In the genomic region with DNA sequence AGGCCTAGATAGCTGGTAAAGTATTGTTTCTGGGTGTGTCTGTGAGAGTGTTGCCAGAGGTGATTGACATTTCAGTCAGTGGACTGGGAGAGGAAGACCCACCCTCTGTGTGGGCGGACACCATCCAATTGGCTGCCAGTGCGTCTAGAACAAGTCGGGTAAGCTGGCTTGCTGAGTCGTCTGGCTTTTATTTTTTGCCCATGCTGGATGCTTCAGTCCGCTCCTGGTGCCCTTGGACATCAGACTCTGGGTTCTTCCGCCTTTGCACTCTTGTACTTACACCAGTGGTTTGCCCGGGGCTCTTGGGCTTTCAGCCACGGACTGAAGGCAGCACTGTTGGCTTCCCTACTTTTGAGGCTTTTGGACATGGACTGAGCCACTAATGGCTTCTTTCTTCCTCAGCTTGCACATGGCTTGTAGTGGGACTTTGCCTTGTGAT, we compare ENCODE assay signal across 22 cellular contexts. TPM values are rescaled to one million over a fixed set of nuclear protein-coding genes. Genes with fewer than 3 reads are reported as not detected.
DNase-seq lines count a peak whose midpoint lies in the region; ATAC-seq and TF ChIP-seq lines count a peak whose summit lies in the region.
"Had no signal": no experiment of that assay in that cellular context is flagged by ENCODE, and none has a peak within 500 bp of the region (broad histone marks: within the 10 kb centered on the region; RNA-seq: fewer than 3 reads in every experiment).

No MANE protein-coding gene starts in this region.

- intact Hi-C loops in activated CD8-positive, alpha-beta T cell treated with anti-CD3 and anti-CD28 coated beads for 36 hours (cut with micrococcal nuclease) = no loop called here

- CTCF ChIA-PET in activated CD8-positive, alpha-beta T cell treated with anti-CD3 and anti-CD28 coated beads for 36 hours (lab: Charles Lee) = interaction anchor here (1.0 to 1.8 kb wide), 4 partner anchors 9 to 185 kb away, joined by 3 to 6 read pairs (median 4); no protein-coding TSS in a partner anchor
- CTCF ChIA-PET in activated CD8-positive, alpha-beta T cell treated with anti-CD3 and anti-CD28 coated beads, Interleukin-2, amount 10 ng/mL, durations not matched to agents 7 days and 5 days (lab: Charles Lee) = no interaction called here

- TF ChIP-seq POLR2A in suprapubic skin (IDR thresholded peaks at IDR 0.05) = no peak

- H3K4me3 ChIP-seq in suprapubic skin = peak overlapping the region; percentile 13
- H3K4me3 ChIP-seq: GM12878, right atrium auricular region, tibial artery had no signal

- no peaks in the 10 kb centered on the region for H3K27me3 ChIP-seq in suprapubic skin
- H3K27me3 ChIP-seq: neutrophil, right atrium auricular region, tibial artery had no signal

- no peaks in the 10 kb centered on the region for H3K9me3 Mint-ChIP-seq in activated CD8-positive, alpha-beta T cell treated with anti-CD3 and anti-CD28 coated beads for 36 hours
- H3K9me3 Mint-ChIP-seq in activated CD8-positive, alpha-beta T cell treated with anti-CD3 and anti-CD28 coated beads, Interleukin-2, amount 10 ng/mL, durations not matched to agents 7 days and 5 days (ENCODE audit: insufficient read depth) = no peaks in the 10 kb centered on the region
- H3K9me3 Mint-ChIP-seq: activated T-helper 2 cell treated with anti-CD3 and anti-CD28 coated beads, Interferon-gamma antibody, Interleukin-2, Interleukin-4, amounts not matched to agents 10 μg/mL and 5 μg/mL and 100 μg/mL, durations not matched to agents 14 hours and 24 hours and 36 hours; CD4-positive, alpha-beta T cell had no signal

- POLR2A ChIA-PET in activated CD8-positive, alpha-beta T cell treated with anti-CD3 and anti-CD28 coated beads for 36 hours (lab: Charles Lee) = interaction anchor here (0.6 to 1.4 kb wide), 2 partner anchors 313 to 354 kb away, joined by 3 to 4 read pairs; no protein-coding TSS in a partner anchor
- POLR2A ChIA-PET in activated CD8-positive, alpha-beta T cell treated with anti-CD3 and anti-CD28 coated beads, Interleukin-2, amount 10 ng/mL, durations not matched to agents 7 days and 5 days (lab: Charles Lee) = no interaction called here

- H3K27ac ChIP-seq in suprapubic skin = peak overlapping the region; percentile 40
- H3K27ac ChIP-seq: neutrophil, right atrium auricular region, tibial artery had no signal

- WGBS in suprapubic skin = 39% methylated on average over 8 of the region's 8 CpGs

- no peak for TF ChIP-seq CTCF in activated CD8-positive, alpha-beta T cell treated with anti-CD3 and anti-CD28 coated beads for 36 hours (IDR thresholded peaks at IDR 0.05)
- no peak for TF ChIP-seq CTCF in suprapubic skin (IDR thresholded peaks at IDR 0.05)

- H3K27me3 Mint-ChIP-seq in activated CD8-positive, alpha-beta T cell treated with anti-CD3 and anti-CD28 coated beads for 36 hours = no peaks in the 10 kb centered on the region
- no peaks in the 10 kb centered on the region for H3K27me3 Mint-ChIP-seq in activated CD8-positive, alpha-beta T cell treated with anti-CD3 and anti-CD28 coated beads, Interleukin-2, amount 10 ng/mL, durations not matched to agents 7 days and 5 days (ENCODE audit: low read depth)
- H3K27me3 Mint-ChIP-seq: CD4-positive, alpha-beta T cell had no signal

- no peak for TF ChIP-seq EP300 in suprapubic skin (IDR thresholded peaks at IDR 0.05)

- no peak for ATAC-seq in activated CD8-positive, alpha-beta T cell treated with anti-CD3 and anti-CD28 coated beads for 36 hours
- ATAC-seq in activated CD8-positive, alpha-beta T cell treated with anti-CD3 and anti-CD28 coated beads, Interleukin-2, amount 10 ng/mL, durations not matched to agents 7 days and 5 days = no peak
- ATAC-seq in esophagus mucosa (peak; percentile 83), GM19035 (IDR thresholded peaks at IDR 0.05; ENCODE audit: unreplicated experiment) (no peak), GM19395 (IDR thresholded peaks at IDR 0.05; ENCODE audit: unreplicated experiment) (no peak)
- ATAC-seq: GM12878 had no signal

- peaks cover 16% of the 10 kb centered on the region for H3K4me1 ChIP-seq in suprapubic skin
- H3K4me1 ChIP-seq: tibial artery had no signal

- H3K36me3 ChIP-seq in suprapubic skin = no peaks in the 10 kb centered on the region
- H3K36me3 ChIP-seq: neutrophil, right atrium auricular region, tibial artery had no signal

- peak; percentile 24 for DNase-seq in activated CD8-positive, alpha-beta T cell treated with anti-CD3 and anti-CD28 coated beads for 36 hours
- DNase-seq in activated CD8-positive, alpha-beta T cell treated with anti-CD3 and anti-CD28 coated beads, Interleukin-2, amount 10 ng/mL, durations not matched to agents 7 days and 5 days = no peak
- DNase-seq in RPMI7951 (ENCODE audit: low read depth) (peak; percentile 87), suprapubic skin (ENCODE audit: low spot score in 2 of 2) (no peak)
- DNase-seq in stimulated activated naive CD4-positive, alpha-beta T cell (lab: John Stamatoyannopoulos, UW) = no peak
- DNase-seq: amygdala; CD4-positive, alpha-beta T cell; EL; HCEC 1CT; kidney; MV-4-11; Right ventricle myocardium superior; stimulated activated CD4-positive, alpha-beta T cell treated with anti-CD3 and anti-CD28 coated beads, Interleukin-2, amount 100 ng/mL, for 24 hours; tibial artery had no signal

- H3K9me3 ChIP-seq in suprapubic skin = no peaks in the 10 kb centered on the region
- H3K9me3 ChIP-seq: neutrophil, right atrium auricular region, tibial artery had no signal

- peaks cover 31% of the 10 kb centered on the region for H3K4me1 Mint-ChIP-seq in activated CD8-positive, alpha-beta T cell treated with anti-CD3 and anti-CD28 coated beads for 36 hours (ENCODE audit: low read depth)
- no peaks in the 10 kb centered on the region for H3K4me1 Mint-ChIP-seq in activated CD8-positive, alpha-beta T cell treated with anti-CD3 and anti-CD28 coated beads, Interleukin-2, amount 10 ng/mL, durations not matched to agents 7 days and 5 days (ENCODE audit: low read depth)

- no peak overlapping the region for H3K27ac Mint-ChIP-seq in activated CD8-positive, alpha-beta T cell treated with anti-CD3 and anti-CD28 coated beads for 36 hours
- no peak overlapping the region for H3K27ac Mint-ChIP-seq in activated CD8-positive, alpha-beta T cell treated with anti-CD3 and anti-CD28 coated beads, Interleukin-2, amount 10 ng/mL, durations not matched to agents 7 days and 5 days
- H3K27ac Mint-ChIP-seq: activated T-helper 2 cell treated with anti-CD3 and anti-CD28 coated beads, Interferon-gamma antibody, Interleukin-2, Interleukin-4, amounts not matched to agents 10 μg/mL and 5 μg/mL and 100 μg/mL, durations not matched to agents 14 hours and 24 hours and 36 hours; CD4-positive, alpha-beta T cell; mesothelial cell of epicardium had no signal

- H3K4me3 Mint-ChIP-seq in activated CD8-positive, alpha-beta T cell treated with anti-CD3 and anti-CD28 coated beads for 36 hours = no peak overlapping the region
- no peak overlapping the region for H3K4me3 Mint-ChIP-seq in activated CD8-positive, alpha-beta T cell treated with anti-CD3 and anti-CD28 coated beads, Interleukin-2, amount 10 ng/mL, durations not matched to agents 7 days and 5 days
- H3K4me3 Mint-ChIP-seq: CD4-positive, alpha-beta T cell; mesothelial cell of epicardium had no signal

- H3K36me3 Mint-ChIP-seq in activated CD8-positive, alpha-beta T cell treated with anti-CD3 and anti-CD28 coated beads for 36 hours (ENCODE audit: low read depth) = peaks cover 10% of the 10 kb centered on the region
- H3K36me3 Mint-ChIP-seq in activated CD8-positive, alpha-beta T cell treated with anti-CD3 and anti-CD28 coated beads, Interleukin-2, amount 10 ng/mL, durations not matched to agents 7 days and 5 days (ENCODE audit: low read depth) = peaks cover 12% of the 10 kb centered on the region

RNA-seq across cellular contexts. Expression of gene DIS3L2, which starts 24.3 kb away (rescaled TPM):
- total RNA-seq in activated CD8-positive, alpha-beta T cell treated with anti-CD3 and anti-CD28 coated beads for 36 hours = 10 to 100 TPM; 26.5 to 27.2 TPM
- total RNA-seq in activated CD8-positive, alpha-beta T cell treated with anti-CD3 and anti-CD28 coated beads, Interleukin-2, amount 10 ng/mL, durations not matched to agents 7 days and 5 days = 10 to 100 TPM; 32.2 to 36.2 TPM
- total RNA-seq in RPMI7951 (2014; rRNA removed; shearing (Covaris generic)) = 14.9 and 22.2 TPM in 2 replicates
- total RNA-seq in esophagus mucosa (25.0 TPM), suprapubic skin (100 to 1,000 TPM in 1 of 4 donors, 10 to 100 TPM in 3; 40.6 to 105 (median 43.9) TPM)

RNA-seq across cellular contexts. Expression of gene NPPC, which starts 59.6 kb away (rescaled TPM):
- total RNA-seq in activated CD8-positive, alpha-beta T cell treated with anti-CD3 and anti-CD28 coated beads for 36 hours = 1 to 10 TPM; 3.5 to 4.7 TPM
- total RNA-seq in activated CD8-positive, alpha-beta T cell treated with anti-CD3 and anti-CD28 coated beads, Interleukin-2, amount 10 ng/mL, durations not matched to agents 7 days and 5 days = 1 to 10 TPM; 1.4 to 1.8 TPM
- 0.59 TPM in 1 of 2 replicates, not detected in the other for total RNA-seq in RPMI7951 (2014; rRNA removed; shearing (Covaris generic))
- total RNA-seq in esophagus mucosa (2.1 TPM), suprapubic skin (not detected)
- total RNA-seq: GM12878, kidney had no signal

Comparison
In these comparisons a context has a peak if more than half of its experiments do, and no peak if none do; other contexts are left out.
1. DNase-seq: peak in activated CD8-positive, alpha-beta T cell treated with anti-CD3 and anti-CD28 coated beads for 36 hours (single experiment) and RPMI7951 (single experiment); none in activated CD8-positive, alpha-beta T cell treated with anti-CD3 and anti-CD28 coated beads, Interleukin-2, amount 10 ng/mL, durations not matched to agents 7 days and 5 days (single experiment), suprapubic skin (0 of 2) and stimulated activated naive CD4-positive, alpha-beta T cell (0 of 6).